In genomic region chr16:87587636-87588035, GRCh38 we compare ENCODE assay signal across 38 cellular contexts. TPM values are rescaled to one million over a fixed set of nuclear protein-coding genes. Genes with fewer than 3 reads are reported as not detected.
"Had no signal": no experiment of that assay in that cellular context is flagged by ENCODE, and none has a peak within 500 bp of the region (broad histone marks: within the 10 kb centered on the region; RNA-seq: fewer than 3 reads in every experiment).

No MANE protein-coding gene starts in this region.

- H3K9me3 Mint-ChIP-seq: activated CD4-positive, alpha-beta memory T cell treated with anti-CD3 and anti-CD28 coated beads, Interleukin-2, amount 10 ng/mL, durations not matched to agents 7 days and 5 days; activated CD4-positive, alpha-beta T cell treated with anti-CD3 and anti-CD28 coated beads, Interleukin-2, amount 10 ng/mL, durations not matched to agents 7 days and 5 days; activated naive CD4-positive, alpha-beta T cell treated with anti-CD3 and anti-CD28 coated beads, Interleukin-2, amount 10 ng/mL, durations not matched to agents 7 days and 5 days; activated naive CD4-positive, alpha-beta T cell treated with anti-CD3 and anti-CD28 coated beads, Interleukin-2, amount 50 U/mL, for 24 hours; activated T-cell treated with anti-CD3 and anti-CD28 coated beads, Interleukin-2, amount 50 U/mL, for 24 hours; activated T-helper 2 cell treated with anti-CD3 and anti-CD28 coated beads, Interferon-gamma antibody, Interleukin-2, Interleukin-4, amounts not matched to agents 10 μg/mL and 5 μg/mL and 100 μg/mL, durations not matched to agents 14 hours and 24 hours and 36 hours; central memory CD8-positive, alpha-beta T cell; T-helper 1 cell treated with Interleukin-12 subunit alpha and Interleukin-12 subunit beta and Interleukin-4 antibody, amounts not matched to agents 30 μg/mL and 1 μg/mL, for 36 hours; T-helper 2 cell treated with Interferon-gamma antibody and Interleukin-4, amounts not matched to agents 5 μg/mL and 100 μg/mL, for 36 hours; WTC11 had no signal

- H3K9me3 ChIP-seq: ascending aorta had no signal

- DNase-seq: activated CD4-positive, alpha-beta memory T cell treated with anti-CD3 and anti-CD28 coated beads, Interleukin-2, amount 10 ng/mL, durations not matched to agents 7 days and 5 days; activated CD4-positive, alpha-beta T cell treated with anti-CD3 and anti-CD28 coated beads for 1 hour; activated CD4-positive, alpha-beta T cell treated with anti-CD3 and anti-CD28 coated beads for 36 hours; activated CD4-positive, alpha-beta T cell treated with anti-CD3 and anti-CD28 coated beads for 48 hours; activated CD4-positive, alpha-beta T cell treated with anti-CD3 and anti-CD28 coated beads, Interleukin-2, amount 10 ng/mL, durations not matched to agents 7 days and 5 days; activated CD4-positive, alpha-beta T cell treated with anti-CD3 and anti-CD28 coated beads, Interleukin-2, amount 50 U/mL, for 48 hours; activated CD4-positive, CD25-positive, alpha-beta regulatory T cell; activated CD8-positive, alpha-beta memory T cell treated with anti-CD3 and anti-CD28 coated beads for 24 hours; activated CD8-positive, alpha-beta memory T cell treated with anti-CD3 and anti-CD28 coated beads, Interleukin-2, amount 10 ng/mL, durations not matched to agents 7 days and 5 days; activated CD8-positive, alpha-beta memory T cell treated with anti-CD3 and anti-CD28 coated beads, Interleukin-2, amount 50 U/mL, for 48 hours; activated CD8-positive, alpha-beta T cell treated with anti-CD3 and anti-CD28 coated beads, Interleukin-2, amount 10 ng/mL, durations not matched to agents 7 days and 5 days; activated effector memory CD4-positive, alpha-beta T cell treated with Interleukin-2 at 50 U/mL for 16 hours; activated gamma-delta T cell; activated naive CD4-positive, alpha-beta T cell treated with anti-CD3 and anti-CD28 coated beads, Interleukin-2, amount 10 ng/mL, durations not matched to agents 7 days and 5 days; activated naive CD4-positive, alpha-beta T cell treated with Interleukin-2 at 50 U/mL for 16 hours; activated T-cell treated with anti-CD3 and anti-CD28 coated beads, Interleukin-2, amount 50 U/mL, for 24 hours; activated T-cell treated with anti-CD3 and anti-CD28 coated beads, Interleukin-2, amount 50 U/mL, for 48 hours; amygdala; anterior cingulate cortex; caudate nucleus; cerebellar nuclear complex; SW 1271; T-helper 1 cell; T-helper 2 cell; T-helper 9 cell; WERI-Rb-1 had no signal

- H3K27me3 ChIP-seq: ascending aorta had no signal

- H3K27ac ChIP-seq: ascending aorta, cardiac muscle cell, WERI-Rb-1 had no signal

- H3K36me3 Mint-ChIP-seq: activated CD8-positive, alpha-beta memory T cell treated with anti-CD3 and anti-CD28 coated beads, Interleukin-2, amount 10 ng/mL, durations not matched to agents 7 days and 5 days; activated naive CD4-positive, alpha-beta T cell treated with anti-CD3 and anti-CD28 coated beads, Interleukin-2, amount 10 ng/mL, durations not matched to agents 7 days and 5 days; activated naive CD4-positive, alpha-beta T cell treated with anti-CD3 and anti-CD28 coated beads, Interleukin-2, amount 50 U/mL, for 24 hours; activated naive CD8-positive, alpha-beta T cell; brain; WTC11 had no signal

- H3K4me3 ChIP-seq: ascending aorta, cardiac muscle cell had no signal

- H3K27ac Mint-ChIP-seq: activated CD4-positive, alpha-beta memory T cell treated with anti-CD3 and anti-CD28 coated beads, Interleukin-2, amount 10 ng/mL, durations not matched to agents 7 days and 5 days; activated CD4-positive, alpha-beta T cell treated with anti-CD3 and anti-CD28 coated beads for 36 hours; activated CD4-positive, alpha-beta T cell treated with anti-CD3 and anti-CD28 coated beads, Interleukin-2, amount 10 ng/mL, durations not matched to agents 7 days and 5 days; activated CD8-positive, alpha-beta memory T cell treated with anti-CD3 and anti-CD28 coated beads, Interleukin-2, amount 10 ng/mL, durations not matched to agents 7 days and 5 days; activated CD8-positive, alpha-beta T cell treated with anti-CD3 and anti-CD28 coated beads, Interleukin-2, amount 10 ng/mL, durations not matched to agents 7 days and 5 days; activated naive CD4-positive, alpha-beta T cell treated with anti-CD3 and anti-CD28 coated beads, Interleukin-2, amount 10 ng/mL, durations not matched to agents 7 days and 5 days; activated naive CD4-positive, alpha-beta T cell treated with anti-CD3 and anti-CD28 coated beads, Interleukin-2, amount 50 U/mL, for 24 hours; activated naive CD8-positive, alpha-beta T cell; activated T-cell treated with anti-CD3 and anti-CD28 coated beads, Interleukin-2, amount 50 U/mL, for 24 hours; activated T-helper 2 cell treated with anti-CD3 and anti-CD28 coated beads, Interferon-gamma antibody, Interleukin-2, Interleukin-4, amounts not matched to agents 10 μg/mL and 5 μg/mL and 100 μg/mL, durations not matched to agents 14 hours and 24 hours and 36 hours; T-helper 1 cell treated with Interleukin-12 subunit alpha and Interleukin-12 subunit beta and Interleukin-4 antibody, amounts not matched to agents 30 μg/mL and 1 μg/mL, for 36 hours; T-helper 2 cell treated with Interferon-gamma antibody and Interleukin-4, amounts not matched to agents 5 μg/mL and 100 μg/mL, for 36 hours; WTC11 had no signal

- H3K4me3 Mint-ChIP-seq: activated CD4-positive, alpha-beta memory T cell treated with anti-CD3 and anti-CD28 coated beads, Interleukin-2, amount 10 ng/mL, durations not matched to agents 7 days and 5 days; activated CD4-positive, alpha-beta T cell treated with anti-CD3 and anti-CD28 coated beads for 36 hours; activated CD4-positive, alpha-beta T cell treated with anti-CD3 and anti-CD28 coated beads, Interleukin-2, amount 10 ng/mL, durations not matched to agents 7 days and 5 days; activated CD8-positive, alpha-beta memory T cell treated with anti-CD3 and anti-CD28 coated beads, Interleukin-2, amount 10 ng/mL, durations not matched to agents 7 days and 5 days; activated CD8-positive, alpha-beta T cell treated with anti-CD3 and anti-CD28 coated beads, Interleukin-2, amount 10 ng/mL, durations not matched to agents 7 days and 5 days; activated naive CD4-positive, alpha-beta T cell treated with anti-CD3 and anti-CD28 coated beads, Interleukin-2, amount 10 ng/mL, durations not matched to agents 7 days and 5 days; activated naive CD4-positive, alpha-beta T cell treated with anti-CD3 and anti-CD28 coated beads, Interleukin-2, amount 50 U/mL, for 24 hours; activated naive CD8-positive, alpha-beta T cell; activated T-cell treated with anti-CD3 and anti-CD28 coated beads, Interleukin-2, amount 50 U/mL, for 24 hours; brain; central memory CD8-positive, alpha-beta T cell; T-helper 1 cell treated with Interleukin-12 subunit alpha and Interleukin-12 subunit beta and Interleukin-4 antibody, amounts not matched to agents 30 μg/mL and 1 μg/mL, for 36 hours; T-helper 2 cell treated with Interferon-gamma antibody and Interleukin-4, amounts not matched to agents 5 μg/mL and 100 μg/mL, for 36 hours; WTC11 had no signal

- H3K4me1 Mint-ChIP-seq: activated CD4-positive, alpha-beta memory T cell treated with anti-CD3 and anti-CD28 coated beads, Interleukin-2, amount 10 ng/mL, durations not matched to agents 7 days and 5 days; activated CD4-positive, alpha-beta T cell treated with anti-CD3 and anti-CD28 coated beads for 36 hours; activated CD4-positive, alpha-beta T cell treated with anti-CD3 and anti-CD28 coated beads, Interleukin-2, amount 10 ng/mL, durations not matched to agents 7 days and 5 days; activated CD8-positive, alpha-beta memory T cell treated with anti-CD3 and anti-CD28 coated beads, Interleukin-2, amount 10 ng/mL, durations not matched to agents 7 days and 5 days; activated naive CD4-positive, alpha-beta T cell treated with anti-CD3 and anti-CD28 coated beads, Interleukin-2, amount 10 ng/mL, durations not matched to agents 7 days and 5 days; activated naive CD4-positive, alpha-beta T cell treated with anti-CD3 and anti-CD28 coated beads, Interleukin-2, amount 50 U/mL, for 24 hours; central memory CD8-positive, alpha-beta T cell had no signal

- H3K36me3 ChIP-seq: ascending aorta, cardiac muscle cell, WERI-Rb-1 had no signal

- ATAC-seq: activated CD4-positive, alpha-beta T cell treated with anti-CD3 and anti-CD28 coated beads for 36 hours; activated CD4-positive, CD25-positive, alpha-beta regulatory T cell treated with anti-CD3 and anti-CD28 coated beads, Interleukin-2, amount 50 U/mL, for 24 hours; activated CD8-positive, alpha-beta memory T cell treated with anti-CD3 and anti-CD28 coated beads, Interleukin-2, amount 10 ng/mL, durations not matched to agents 7 days and 5 days; activated CD8-positive, alpha-beta T cell treated with anti-CD3 and anti-CD28 coated beads, Interleukin-2, amount 10 ng/mL, durations not matched to agents 7 days and 5 days; WTC11 had no signal

RNA-seq across cellular contexts. Expression of gene JPH3, which starts 14.7 kb away (rescaled TPM):
- total RNA-seq: activated CD4-positive, alpha-beta memory T cell treated with anti-CD3 and anti-CD28 coated beads, Interleukin-2, amount 10 ng/mL, durations not matched to agents 7 days and 5 days; activated CD4-positive, alpha-beta T cell treated with anti-CD3 and anti-CD28 coated beads, Interleukin-2, amount 10 ng/mL, durations not matched to agents 7 days and 5 days; activated CD8-positive, alpha-beta memory T cell treated with anti-CD3 and anti-CD28 coated beads, Interleukin-2, amount 10 ng/mL, durations not matched to agents 7 days and 5 days; activated CD8-positive, alpha-beta T cell treated with anti-CD3 and anti-CD28 coated beads, Interleukin-2, amount 10 ng/mL, durations not matched to agents 7 days and 5 days; ascending aorta; bronchial epithelial cell had no signal
